In the genomic region with DNA sequence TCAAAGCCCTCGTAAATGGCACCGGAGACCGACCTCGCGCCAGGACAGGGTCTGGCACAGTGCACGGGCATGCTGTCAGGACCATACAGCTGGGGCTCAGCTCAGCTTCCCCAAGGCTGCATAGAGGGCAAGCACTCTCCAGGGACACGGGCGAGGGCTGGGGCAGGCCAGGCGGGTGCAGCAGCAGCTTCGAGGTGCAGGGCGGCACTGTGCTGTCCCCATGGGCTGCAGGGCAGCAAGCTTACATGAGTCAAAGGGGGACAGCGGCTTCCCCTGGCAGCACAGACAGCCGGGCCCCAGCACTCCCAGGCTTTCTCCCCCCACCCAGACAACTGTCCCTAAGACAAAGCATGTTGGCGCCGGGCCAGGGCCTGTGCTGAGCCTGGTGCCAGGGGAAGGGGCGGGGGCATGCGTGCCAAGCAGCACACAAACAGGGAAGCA, we compare ENCODE assay signal across 17 cellular contexts. TPM values are rescaled to one million over a fixed set of nuclear protein-coding genes. Genes with fewer than 3 reads are reported as not detected.
DNase-seq lines count a peak whose midpoint lies in the region; ATAC-seq and TF ChIP-seq lines count a peak whose summit lies in the region.
"Had no signal": no experiment of that assay in that cellular context is flagged by ENCODE, and none has a peak within 500 bp of the region (broad histone marks: within the 10 kb centered on the region; RNA-seq: fewer than 3 reads in every experiment).

No MANE protein-coding gene starts in this region.

- no peak overlapping the region for H3K4me3 ChIP-seq in right cardiac atrium (ENCODE audit: low read length)
- H3K4me3 ChIP-seq: colonic mucosa, esophagus squamous epithelium, pancreas had no signal

- TF ChIP-seq CTCF in WTC11 (IDR thresholded peaks at IDR 0.05): no peak

- H3K4me1 ChIP-seq in right cardiac atrium (ENCODE audit: control insufficient read depth, insufficient read depth, low read length): no peaks in the 10 kb centered on the region
- H3K4me1 ChIP-seq: colonic mucosa had no signal

- H3K27ac ChIP-seq in right cardiac atrium (ENCODE audit: low read length): no peak overlapping the region
- H3K27ac ChIP-seq: colonic mucosa, esophagus squamous epithelium, pancreas had no signal

- H3K27me3 Mint-ChIP-seq in WTC11 (ENCODE audit: low read depth): no peaks in the 10 kb centered on the region

- WGBS in right cardiac atrium: 83% methylated on average over 17 of the region's 17 CpGs

- H3K9me3 Mint-ChIP-seq in WTC11: no peaks in the 10 kb centered on the region

- POLR2A ChIA-PET in WTC11 (lab: Charles Lee): no interaction called here

- peak overlapping the region; percentile 15; the same call in 1 of the 2 replicates for H3K27ac Mint-ChIP-seq in WTC11

- CTCF ChIA-PET in WTC11 (lab: Charles Lee): no interaction called here

- H3K36me3 Mint-ChIP-seq in WTC11: peaks cover 47% of the 10 kb centered on the region

- H3K4me1 Mint-ChIP-seq in WTC11: peaks cover 25% of the 10 kb centered on the region

- no peak overlapping the region for H3K4me3 Mint-ChIP-seq in WTC11

- no peaks in the 10 kb centered on the region for H3K9me3 ChIP-seq in right cardiac atrium (ENCODE audit: control insufficient read depth, low read length)
- H3K9me3 ChIP-seq: colonic mucosa, esophagus squamous epithelium, pancreas had no signal

- no peak for ATAC-seq in right cardiac atrium
- ATAC-seq in WTC11: no peak
- no peak for ATAC-seq in HG03565 (IDR thresholded peaks at IDR 0.05; ENCODE audit: unreplicated experiment)
- ATAC-seq: pancreas had no signal

- DNase-seq in right cardiac atrium (peak in 2 of 3 donors; percentile 66 to 75), cardiac septum (ENCODE audit: low spot score) (no peak), WTC11 (ENCODE audit: low spot score) (peak; percentile 8), midbrain (lab: John Stamatoyannopoulos, UW) (peak; percentile 38), 8988T (no peak)
- no peak for DNase-seq in stimulated activated naive CD4-positive, alpha-beta T cell (lab: John Stamatoyannopoulos, UW)
- no peak for DNase-seq in activated CD4-positive, CD25-positive, alpha-beta regulatory T cell treated with anti-CD3 and anti-CD28 coated beads, Interleukin-2, amount 50 U/mL, for 72 hours
- DNase-seq: colonic mucosa; esophagus squamous epithelium; GDM1; HCEC 1CT; mammary epithelial cell; MM.1S; NK-92 treated with Interleukin-12 subunit alpha and Interleukin-12 subunit beta, amount 100 ng/mL, for 24 hours; stimulated activated CD4-positive, alpha-beta T cell treated with anti-CD3 and anti-CD28 coated beads, Interleukin-2, amount 100 ng/mL, for 24 hours had no signal

- H3K27me3 ChIP-seq in right cardiac atrium (ENCODE audit: control insufficient read depth, insufficient read depth): no peaks in the 10 kb centered on the region
- H3K27me3 ChIP-seq: colonic mucosa, esophagus squamous epithelium, pancreas had no signal

- intact Hi-C loops in right cardiac atrium (cut with DNase I): loop anchor here in 2 of 4 donors (5.0 to 10.0 kb wide), 3 partner anchors 170 to 448 kb away; a partner anchor contains a TSS
- intact Hi-C loops in cardiac septum (cut with DNase I): loop anchor here (10.0 kb wide), 1 partner anchor 600 kb away; no protein-coding TSS in a partner anchor

TF ChIP-seq in WTC11, 78 proteins besides CTCF, POLR2A, EP300 and RAD21:
- TF ChIP-seq ESRRA (CRISPR knock-in tag; IDR thresholded peaks at IDR 0.05; ENCODE audit: borderline replicate concordance) (no peak), IRF2 (CRISPR knock-in tag; IDR thresholded peaks at IDR 0.05; ENCODE audit: borderline replicate concordance, low read depth) (no peak), ETV6 (CRISPR knock-in tag; IDR thresholded peaks at IDR 0.05) (no peak), ZBTB21 (CRISPR knock-in tag; IDR thresholded peaks at IDR 0.05; ENCODE audit: borderline replicate concordance) (no peak), ZNF396 (CRISPR knock-in tag; IDR thresholded peaks at IDR 0.05; ENCODE audit: borderline replicate concordance) (no peak), ZNF138 (CRISPR knock-in tag; conservative IDR thresholded peaks at IDR 0.05) (no peak)
- TF ChIP-seq, protein P1, sequence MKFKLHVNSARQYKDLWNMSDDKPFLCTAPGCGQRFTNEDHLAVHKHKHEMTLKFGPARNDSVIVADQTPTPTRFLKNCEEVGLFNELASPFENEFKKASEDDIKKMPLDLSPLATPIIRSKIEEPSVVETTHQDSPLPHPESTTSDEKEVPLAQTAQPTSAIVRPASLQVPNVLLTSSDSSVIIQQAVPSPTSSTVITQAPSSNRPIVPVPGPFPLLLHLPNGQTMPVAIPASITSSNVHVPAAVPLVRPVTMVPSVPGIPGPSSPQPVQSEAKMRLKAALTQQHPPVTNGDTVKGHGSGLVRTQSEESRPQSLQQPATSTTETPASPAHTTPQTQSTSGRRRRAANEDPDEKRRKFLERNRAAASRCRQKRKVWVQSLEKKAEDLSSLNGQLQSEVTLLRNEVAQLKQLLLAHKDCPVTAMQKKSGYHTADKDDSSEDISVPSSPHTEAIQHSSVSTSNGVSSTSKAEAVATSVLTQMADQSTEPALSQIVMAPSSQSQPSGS (CRISPR knock-in tag; IDR thresholded peaks at IDR 0.05; ENCODE audit: borderline replicate concordance, low read depth): no peak
- TF ChIP-seq, protein P2, sequence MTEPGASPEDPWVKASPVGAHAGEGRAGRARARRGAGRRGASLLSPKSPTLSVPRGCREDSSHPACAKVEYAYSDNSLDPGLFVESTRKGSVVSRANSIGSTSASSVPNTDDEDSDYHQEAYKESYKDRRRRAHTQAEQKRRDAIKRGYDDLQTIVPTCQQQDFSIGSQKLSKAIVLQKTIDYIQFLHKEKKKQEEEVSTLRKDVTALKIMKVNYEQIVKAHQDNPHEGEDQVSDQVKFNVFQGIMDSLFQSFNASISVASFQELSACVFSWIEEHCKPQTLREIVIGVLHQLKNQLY (CRISPR knock-in tag; IDR thresholded peaks at IDR 0.05): no peak
- TF ChIP-seq, protein P3, sequence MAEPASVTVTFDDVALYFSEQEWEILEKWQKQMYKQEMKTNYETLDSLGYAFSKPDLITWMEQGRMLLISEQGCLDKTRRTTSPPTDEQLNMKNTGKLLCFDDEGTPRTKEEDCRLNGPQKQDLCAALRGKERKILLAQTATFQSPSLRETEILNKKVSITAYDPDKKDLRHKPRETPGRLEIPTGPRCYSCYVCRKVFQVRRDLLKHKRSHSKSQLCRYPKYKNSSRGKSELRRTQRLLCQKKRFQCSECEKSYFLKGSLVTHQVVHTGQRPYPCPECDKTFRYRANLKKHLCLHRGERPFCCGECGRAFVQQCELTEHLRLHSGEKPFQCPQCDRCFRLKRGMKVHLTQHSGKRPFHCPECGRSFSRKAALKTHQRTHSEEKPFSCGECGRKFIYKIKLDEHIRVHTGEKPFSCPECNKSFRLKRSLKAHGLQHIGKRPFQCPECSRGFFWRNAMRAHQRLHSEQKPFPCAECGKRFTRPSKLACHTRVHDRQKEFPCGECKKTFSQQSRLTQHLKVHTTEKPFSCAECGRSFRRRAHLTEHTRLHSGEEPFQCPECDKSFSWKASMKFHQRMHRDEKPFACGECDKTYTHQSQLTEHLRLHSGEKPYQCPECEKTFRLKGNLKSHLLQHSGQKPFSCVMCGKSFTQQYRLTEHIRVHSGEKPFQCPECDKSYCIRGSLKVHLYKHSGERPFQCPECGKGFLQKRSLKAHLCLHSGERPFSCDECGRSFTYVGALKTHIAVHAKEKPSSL (CRISPR knock-in tag; conservative IDR thresholded peaks at IDR 0.05): no peak
TF ChIP-seq in WTC11: peak in this region for 0.

RNA-seq across cellular contexts. Expression of a gene that starts 25.7 kb away (rescaled TPM):
- total RNA-seq in right cardiac atrium (10 to 100 TPM in 2 of 4 donors, 1 to 10 TPM in 2; 7.9 to 10.7 (median 9.9) TPM), cardiac septum (8.8 TPM), WTC11 (2021) (30.2 to 38.2 TPM (median 32.5 TPM) in 3 replicates)
- 16.7 TPM for polyA plus RNA-seq in right cardiac atrium

RNA-seq across cellular contexts. Expression of a gene that starts 57.0 kb away (rescaled TPM):
- total RNA-seq in right cardiac atrium (1 to 10 TPM; 1.4 to 3.2 (median 1.8) TPM), cardiac septum (1.2 TPM), WTC11 (2021) (591 to 627 TPM (median 616 TPM) in 3 replicates)
- polyA plus RNA-seq in right cardiac atrium: 4.7 TPM

Comparison
In these comparisons a context has a peak if more than half of its experiments do, and no peak if none do; other contexts are left out.
1. DNase-seq: peak in right cardiac atrium (2 of 3), WTC11 (single experiment) and midbrain (single experiment); none in cardiac septum (single experiment), stimulated activated naive CD4-positive, alpha-beta T cell (0 of 6), activated CD4-positive, CD25-positive, alpha-beta regulatory T cell treated with anti-CD3 and anti-CD28 coated beads, Interleukin-2, amount 50 U/mL, for 72 hours (single experiment) and 8988T (single experiment).
2. RNA of a gene that starts 57.0 kb away (total RNA-seq): 591 to 627 TPM in WTC11; 1.4 to 3.2 TPM in right cardiac atrium and 1.2 TPM in cardiac septum (single experiment); every median in the first group is over 100 times any median in the second.